13 cellular contexts compared by ENCODE assay signal in genomic region chr14:89359477-89360222, GRCh38. TPM values are rescaled to one million over a fixed set of nuclear protein-coding genes. Genes with fewer than 3 reads are reported as not detected.
DNase-seq lines count a peak whose midpoint lies in the region; ATAC-seq and TF ChIP-seq lines count a peak whose summit lies in the region.
"Had no signal": no experiment of that assay in that cellular context is flagged by ENCODE, and none has a peak within 500 bp of the region (broad histone marks: within the 10 kb centered on the region; RNA-seq: fewer than 3 reads in every experiment).

No MANE protein-coding gene starts in this region.

- no peak overlapping the region for H3K4me3 Mint-ChIP-seq in stimulated activated naive CD8-positive, alpha-beta T cell treated with anti-CD3 and anti-CD28 coated beads, Interleukin-15, Interleukin-2, amounts not matched to agents 100 ng/mL and 50 ng/mL, for 24 hours
- H3K4me3 Mint-ChIP-seq in dendritic cell treated with granulocyte-macrophage colony-stimulating factor and Interleukin-4, amounts not matched to agents 40 ng/mL and 50 ng/mL, for 4 days: no peak overlapping the region
- H3K4me3 Mint-ChIP-seq in nephron (no peak overlapping the region), endodermal cell (no peak overlapping the region)
- H3K4me3 Mint-ChIP-seq: nephron progenitor cell had no signal

- H3K27me3 Mint-ChIP-seq in stimulated activated naive CD8-positive, alpha-beta T cell treated with anti-CD3 and anti-CD28 coated beads, Interleukin-15, Interleukin-2, amounts not matched to agents 100 ng/mL and 50 ng/mL, for 24 hours: no peaks in the 10 kb centered on the region
- H3K27me3 Mint-ChIP-seq in dendritic cell treated with granulocyte-macrophage colony-stimulating factor and Interleukin-4, amounts not matched to agents 40 ng/mL and 50 ng/mL, for 4 days: no peaks in the 10 kb centered on the region
- H3K27me3 Mint-ChIP-seq in nephron (ENCODE audit: low read depth): no peaks in the 10 kb centered on the region
- H3K27me3 Mint-ChIP-seq in endodermal cell (ENCODE audit: insufficient read depth): no peaks in the 10 kb centered on the region

- no peaks in the 10 kb centered on the region for H3K27me3 ChIP-seq in endodermal cell (ENCODE audit: control insufficient read depth, insufficient read depth, low read length, poor library complexity, severe bottlenecking)
- no peaks in the 10 kb centered on the region for H3K27me3 ChIP-seq in hepatocyte

- H3K4me2 ChIP-seq in hepatocyte: no peak overlapping the region

- peaks cover 52% of the 10 kb centered on the region for H3K4me1 Mint-ChIP-seq in stimulated activated naive CD8-positive, alpha-beta T cell treated with anti-CD3 and anti-CD28 coated beads, Interleukin-15, Interleukin-2, amounts not matched to agents 100 ng/mL and 50 ng/mL, for 24 hours (ENCODE audit: low read depth)
- H3K4me1 Mint-ChIP-seq in dendritic cell treated with granulocyte-macrophage colony-stimulating factor and Interleukin-4, amounts not matched to agents 40 ng/mL and 50 ng/mL, for 4 days (ENCODE audit: low read depth): peaks cover 60% of the 10 kb centered on the region
- H3K4me1 Mint-ChIP-seq in nephron (peaks cover 14% of the 10 kb centered on the region), endodermal cell (peaks cover 8% of the 10 kb centered on the region)

- H3K4me3 ChIP-seq in endodermal cell (ENCODE audit: low read length) (no peak overlapping the region), hepatocyte (no peak overlapping the region)
- H3K4me3 ChIP-seq: K562, SK-N-MC had no signal

- DNase-seq in stimulated activated naive CD8-positive, alpha-beta T cell treated with anti-CD3 and anti-CD28 coated beads, Interleukin-15, Interleukin-2, amounts not matched to agents 100 U/mL and 50 U/mL, for 24 hours: no peak
- no peak for DNase-seq in endodermal cell
- DNase-seq in hepatocyte (ENCODE audit: low spot score): no peak
- no peak for DNase-seq in amniotic stem cell (lab: John Stamatoyannopoulos, UW)
- no peak for DNase-seq in OCI-M1 (lab: John Stamatoyannopoulos, UW)
- DNase-seq: activated CD8-positive, alpha-beta memory T cell treated with anti-CD3 and anti-CD28 coated beads, Interleukin-2, amount 50 U/mL, for 4 hours; NCI-H446 treated with DMSO at 0.1 percent for 48 hours; nephron progenitor cell had no signal

- H3K9me2 ChIP-seq in hepatocyte (replicated peaks; ENCODE audit: insufficient read depth): no peaks in the 10 kb centered on the region

- peaks cover 49% of the 10 kb centered on the region for H3K79me2 ChIP-seq in hepatocyte

- TF ChIP-seq CTCF in nephron (IDR thresholded peaks at IDR 0.05; ENCODE audit: unreplicated experiment in 3 of 3) (no peak), endodermal cell (conservative IDR thresholded peaks at IDR 0.05) (no peak), hepatocyte (IDR thresholded peaks at IDR 0.05; ENCODE audit: poor library complexity) (no peak)

- intact Hi-C loops in dendritic cell treated with granulocyte-macrophage colony-stimulating factor and Interleukin-4, amounts not matched to agents 40 ng/mL and 50 ng/mL, for 4 days (cut with micrococcal nuclease): no loop called here

- H3K36me3 Mint-ChIP-seq in stimulated activated naive CD8-positive, alpha-beta T cell treated with anti-CD3 and anti-CD28 coated beads, Interleukin-15, Interleukin-2, amounts not matched to agents 100 ng/mL and 50 ng/mL, for 24 hours (ENCODE audit: low read depth): peaks cover 22% of the 10 kb centered on the region
- peaks cover 39% of the 10 kb centered on the region for H3K36me3 Mint-ChIP-seq in dendritic cell treated with granulocyte-macrophage colony-stimulating factor and Interleukin-4, amounts not matched to agents 40 ng/mL and 50 ng/mL, for 4 days (ENCODE audit: low read depth)
- H3K36me3 Mint-ChIP-seq in nephron (ENCODE audit: low read depth): peaks cover 12% of the 10 kb centered on the region
- peaks cover 30% of the 10 kb centered on the region for H3K36me3 Mint-ChIP-seq in endodermal cell (ENCODE audit: low read depth)

- H3K27ac ChIP-seq in endodermal cell (ENCODE audit: low read depth, low read length) (no peak overlapping the region), hepatocyte (no peak overlapping the region)
- H3K27ac ChIP-seq: SK-N-MC had no signal

- no peak for ATAC-seq in stimulated activated naive CD8-positive, alpha-beta T cell treated with anti-CD3 and anti-CD28 coated beads, Interleukin-15, Interleukin-2, amounts not matched to agents 100 U/mL and 50 U/mL, for 24 hours
- ATAC-seq: K562 had no signal

- H3K27ac Mint-ChIP-seq in stimulated activated naive CD8-positive, alpha-beta T cell treated with anti-CD3 and anti-CD28 coated beads, Interleukin-15, Interleukin-2, amounts not matched to agents 100 ng/mL and 50 ng/mL, for 24 hours: peak overlapping the region; percentile 78
- H3K27ac Mint-ChIP-seq in dendritic cell treated with granulocyte-macrophage colony-stimulating factor and Interleukin-4, amounts not matched to agents 40 ng/mL and 50 ng/mL, for 4 days: peak overlapping the region; percentile 35
- H3K27ac Mint-ChIP-seq in nephron: peak overlapping the region in 2 of 3 experiments; percentile 38 to 52
- no peak overlapping the region for H3K27ac Mint-ChIP-seq in endodermal cell
- H3K27ac Mint-ChIP-seq: nephron progenitor cell had no signal

- H3K9me3 Mint-ChIP-seq in stimulated activated naive CD8-positive, alpha-beta T cell treated with anti-CD3 and anti-CD28 coated beads, Interleukin-15, Interleukin-2, amounts not matched to agents 100 ng/mL and 50 ng/mL, for 24 hours: no peaks in the 10 kb centered on the region
- H3K9me3 Mint-ChIP-seq in dendritic cell treated with granulocyte-macrophage colony-stimulating factor and Interleukin-4, amounts not matched to agents 40 ng/mL and 50 ng/mL, for 4 days: no peaks in the 10 kb centered on the region
- H3K9me3 Mint-ChIP-seq in nephron (no peaks in the 10 kb centered on the region), endodermal cell (no peaks in the 10 kb centered on the region)

- H3K9me3 ChIP-seq in endodermal cell (ENCODE audit: control insufficient read depth, low read length): no peaks in the 10 kb centered on the region
- no peaks in the 10 kb centered on the region for H3K9me3 ChIP-seq in hepatocyte (ENCODE audit: low read depth)

- no peak overlapping the region for H3K9ac ChIP-seq in endodermal cell (ENCODE audit: extremely low read depth, low read length, poor library complexity, severe bottlenecking)

- H2AFZ ChIP-seq in hepatocyte: no peak overlapping the region

- H3K4me1 ChIP-seq in endodermal cell (ENCODE audit: control insufficient read depth, insufficient read depth, low read length) (peaks cover 3% of the 10 kb centered on the region), hepatocyte (ENCODE audit: insufficient read depth) (no peaks in the 10 kb centered on the region)

- H4K20me1 ChIP-seq in hepatocyte (ENCODE audit: insufficient read depth, poor library complexity, severe bottlenecking): no peaks in the 10 kb centered on the region

- WGBS in endodermal cell (ENCODE audit: insufficient coverage in 1 of 2, insufficient read length in 1 of 2), 2 experiments: 96 to 98% methylated on average over 8 to 13 of the region's 13 CpGs
- 83% methylated on average over 13 of the region's 13 CpGs for WGBS in hepatocyte (ENCODE audit: low lambda C conversion rate, missing lambda C conversion rate)

- no peaks in the 10 kb centered on the region for H3K36me3 ChIP-seq in endodermal cell (ENCODE audit: control insufficient read depth, insufficient read depth, low read length)
- no peaks in the 10 kb centered on the region for H3K36me3 ChIP-seq in hepatocyte (replicated peaks; ENCODE audit: insufficient read depth, low read depth)

RNA-seq across cellular contexts. Expression of gene FOXN3, which starts 57.4 kb away (rescaled TPM):
- total RNA-seq in endodermal cell: 10 to 100 TPM; 61.2 to 84.1 TPM
- 44.3 TPM for polyA plus RNA-seq in endodermal cell (2013, experiment 1 of 2)
- 37.3 TPM for polyA plus RNA-seq in endodermal cell (2013, experiment 2 of 2)
- 38.9 and 47.6 TPM in 2 replicates for total RNA-seq in hepatocyte
- polyA plus RNA-seq in hepatocyte: 36.7 and 42.2 TPM in 2 replicates
